14 cellular contexts compared by ENCODE assay signal in genomic region chr3:126986001-126986400, GRCh38. TPM values are rescaled to one million over a fixed set of nuclear protein-coding genes. Genes with fewer than 3 reads are reported as not detected.
A peak's percentile ranks its signal among the peaks of the same experiment; 100 is the strongest.
DNase-seq lines count a peak whose midpoint lies in the region; TF ChIP-seq lines count a peak whose summit lies in the region.
"Had no signal": no experiment of that assay in that cellular context is flagged by ENCODE, and none has a peak within 500 bp of the region (broad histone marks: within the 10 kb centered on the region; RNA-seq: fewer than 3 reads in every experiment).

No MANE protein-coding gene starts in this region.

- H3K27ac ChIP-seq in brain microvascular endothelial cell: no peak overlapping the region
- H3K27ac ChIP-seq in parathyroid adenoma: peak overlapping the region; percentile 97
- H3K27ac ChIP-seq: heart left ventricle had no signal

- H3K27me3 ChIP-seq in brain microvascular endothelial cell (replicated peaks) (no peaks in the 10 kb centered on the region), parathyroid adenoma (ENCODE audit: control insufficient read depth, insufficient read depth, low read length) (no peaks in the 10 kb centered on the region)

- H3K36me3 Mint-ChIP-seq in HFFc6 (ENCODE audit: low read depth): no peaks in the 10 kb centered on the region
- H3K36me3 Mint-ChIP-seq: natural killer cell treated with Interleukin-12 subunit alpha and Interleukin-12 subunit beta and Interleukin-15 and Interleukin-18, amount 100 ng/mL, for 72 hours had no signal

- no peaks in the 10 kb centered on the region for H3K27me3 Mint-ChIP-seq in HFFc6 (ENCODE audit: insufficient read depth)
- H3K27me3 Mint-ChIP-seq: natural killer cell treated with Interleukin-12 subunit alpha and Interleukin-12 subunit beta and Interleukin-15 and Interleukin-18, amount 100 ng/mL, for 72 hours had no signal

- no peak overlapping the region for H3K4me2 ChIP-seq in parathyroid adenoma (ENCODE audit: low read length)

- no peaks in the 10 kb centered on the region for H3K9me3 Mint-ChIP-seq in HFFc6
- H3K9me3 Mint-ChIP-seq: CD8-positive, alpha-beta T cell; natural killer cell treated with Interleukin-12 subunit alpha and Interleukin-12 subunit beta and Interleukin-15 and Interleukin-18, amount 100 ng/mL, for 72 hours had no signal

- H3K4me1 ChIP-seq in parathyroid adenoma: peaks cover 49% of the 10 kb centered on the region

- H3K36me3 ChIP-seq in brain microvascular endothelial cell (replicated peaks) (peaks cover 17% of the 10 kb centered on the region), parathyroid adenoma (ENCODE audit: control insufficient read depth, insufficient read depth, low read length) (no peaks in the 10 kb centered on the region)

- no peak overlapping the region for H2AFZ ChIP-seq in parathyroid adenoma

- 0 out of 2 replicates have a peak overlapping the region, but pooled peaks have one; percentile 30 for H3K4me3 Mint-ChIP-seq in HFFc6
- H3K4me3 Mint-ChIP-seq: CD8-positive, alpha-beta T cell; natural killer cell treated with Interleukin-12 subunit alpha and Interleukin-12 subunit beta and Interleukin-15 and Interleukin-18, amount 100 ng/mL, for 72 hours had no signal

- H3K27ac Mint-ChIP-seq in HFFc6: 0 out of 2 replicates have a peak overlapping the region, but pooled peaks have one; percentile 16
- H3K27ac Mint-ChIP-seq: CD8-positive, alpha-beta T cell; natural killer cell treated with Interleukin-12 subunit alpha and Interleukin-12 subunit beta and Interleukin-15 and Interleukin-18, amount 100 ng/mL, for 72 hours had no signal

- H3K9ac ChIP-seq in parathyroid adenoma: no peak overlapping the region

- in situ Hi-C loops in brain microvascular endothelial cell (cut with HindIII; ENCODE audit: low pct_ligation_motif_present, low sequenced_read_pairs): no loop called here

- H3K79me2 ChIP-seq in parathyroid adenoma: peaks cover 32% of the 10 kb centered on the region

- H3K4me1 Mint-ChIP-seq in HFFc6 (ENCODE audit: low read depth): peaks cover 26% of the 10 kb centered on the region

- DNase-seq in HFFc6 (no peak), NCI-H2227 treated with DMSO at 0.1 percent for 48 hours (lab: John Stamatoyannopoulos, UW) (peak; percentile 66), brain microvascular endothelial cell (peak; percentile 13), amniotic stem cell (lab: John Stamatoyannopoulos, UW) (no peak), HCEC 1CT (no peak), NCI-H526 treated with DMSO at 0.1 percent for 48 hours (lab: John Stamatoyannopoulos, UW) (no peak)
- DNase-seq: activated CD4-positive, alpha-beta T cell treated with anti-CD3 and anti-CD28 coated beads for 4 hours; activated T-cell treated with anti-CD3 and anti-CD28 coated beads, Interleukin-2, amount 50 U/mL, for 48 hours; heart left ventricle; NCI-H1092 treated with DMSO at 0.1 percent for 48 hours; SW 1271 had no signal

- TF ChIP-seq CTCF in HFFc6 (IDR thresholded peaks at IDR 0.05) (no peak), brain microvascular endothelial cell (IDR thresholded peaks at IDR 0.05; ENCODE audit: low read depth, low read length, missing control alignments) (no peak), parathyroid adenoma (IDR thresholded peaks at IDR 0.05) (no peak)

- H3K4me3 ChIP-seq in brain microvascular endothelial cell (ENCODE audit: low read depth, low read length): no peak overlapping the region
- H3K4me3 ChIP-seq in parathyroid adenoma (ENCODE audit: low read depth, low read length): no peak overlapping the region

- H3K9me3 ChIP-seq in parathyroid adenoma (ENCODE audit: control insufficient read depth, low read length): no peaks in the 10 kb centered on the region
- H3K9me3 ChIP-seq: heart left ventricle had no signal

RNA-seq across cellular contexts. Expression of gene PLXNA1, which starts 3.1 kb away (rescaled TPM):
- 10 to 100 TPM; 40.8 to 56.1 (median 45.4) TPM for total RNA-seq in HFFc6 (2021; fragmentation: NEBNext Ultra II Directional; extraction: Animal tissue kit (Norgen Biotek cat#: 25700))

Comparison
In these comparisons a context has a peak if more than half of its experiments do, and no peak if none do; other contexts are left out.
1. DNase-seq: peak in NCI-H2227 treated with DMSO at 0.1 percent for 48 hours (single experiment) and brain microvascular endothelial cell (single experiment); none in HFFc6 (single experiment), amniotic stem cell (single experiment), HCEC 1CT (single experiment) and NCI-H526 treated with DMSO at 0.1 percent for 48 hours (single experiment).